2 cellular contexts compared by ENCODE assay signal in genomic region chr17:40028595-40028994, GRCh38.
A peak's percentile ranks its signal among the peaks of the same experiment; 100 is the strongest.
TF ChIP-seq lines count a peak whose summit lies in the region.

No MANE protein-coding gene starts in this region.

TF ChIP-seq in IMR-90, 13 proteins besides CTCF, POLR2A, EP300 and RAD21:
- TF ChIP-seq RFX5 (IDR thresholded peaks at IDR 0.05; ENCODE audit: low read depth, low read length) (no peak), USF2 (IDR thresholded peaks at IDR 0.05; ENCODE audit: low read depth, low read length) (no peak), MAZ (IDR thresholded peaks at IDR 0.05; ENCODE audit: borderline replicate concordance, low read depth, low read length) (no peak), MAFK (IDR thresholded peaks at IDR 0.05; ENCODE audit: low read depth, low read length) (no peak), CHD1 (IDR thresholded peaks at IDR 0.05; ENCODE audit: low read depth, low read length) (no peak), RCOR1 (IDR thresholded peaks at IDR 0.05; ENCODE audit: insufficient replicate concordance, low read length) (no peak), FOS (IDR thresholded peaks at IDR 0.05; ENCODE audit: low read depth, low read length) (no peak), MXI1 (IDR thresholded peaks at IDR 0.05; ENCODE audit: borderline replicate concordance, low read depth, low read length) (no peak), NFE2L2 (IDR thresholded peaks at IDR 0.05; ENCODE audit: low read depth, low read length) (no peak), BHLHE40 (IDR thresholded peaks at IDR 0.05; ENCODE audit: low read depth, low read length) (no peak), SMC3 (IDR thresholded peaks at IDR 0.05; ENCODE audit: low read depth, low read length) (no peak), CEBPB (IDR thresholded peaks at IDR 0.05; ENCODE audit: low read depth, low read length) (no peak)

TF ChIP-seq in K562, 482 proteins besides CTCF, POLR2A, EP300 and RAD21:
- no peak for TF ChIP-seq ZNF277 (CRISPR knock-in tag; IDR thresholded peaks at IDR 0.05; ENCODE audit: borderline replicate concordance)
- TF ChIP-seq RBFOX2 (IDR thresholded peaks at IDR 0.05; ENCODE audit: low read depth, low read length), result peak; percentile 27; the same call in 1 of the 2 replicates
TF ChIP-seq in K562: peak in this region for 1.
